Comparison of ENCODE assay signal across 8 cellular contexts in genomic region chr19:55253842-55254624, GRCh38. TPM values are rescaled to one million over a fixed set of nuclear protein-coding genes. Genes with fewer than 3 reads are reported as not detected.
A peak's percentile ranks its signal among the peaks of the same experiment; 100 is the strongest.
DNase-seq lines count a peak whose midpoint lies in the region; ATAC-seq and TF ChIP-seq lines count a peak whose summit lies in the region.

No MANE protein-coding gene starts in this region.

- H3K27me3 Mint-ChIP-seq in activated T-helper 17 cell treated with anti-CD3 and anti-CD28 coated beads, Interleukin-2, amount 50 U/mL, for 72 hours, result no peaks in the 10 kb centered on the region

- H3K36me3 Mint-ChIP-seq in activated T-helper 17 cell treated with anti-CD3 and anti-CD28 coated beads, Interleukin-2, amount 50 U/mL, for 72 hours (ENCODE audit: low read depth), result peaks cover 80% of the 10 kb centered on the region

- no peak overlapping the region for H4K91ac ChIP-seq in mesenchymal stem cell (ENCODE audit: low read length)

- TF ChIP-seq CTCF in GM12872 (IDR thresholded peaks at IDR 0.05; ENCODE audit: insufficient read depth, low read depth, low read length), result 0 out of 3 replicates have a peak, but pooled peaks have one; percentile 3
- no peak for TF ChIP-seq CTCF in HEK293 (tag by site-specific recombination; IDR thresholded peaks at IDR 0.05)
- TF ChIP-seq CTCF in transverse colon (IDR thresholded peaks at IDR 0.05), result no peak
- no peak for TF ChIP-seq CTCF in uterus (IDR thresholded peaks at IDR 0.05)

- TF ChIP-seq POLR2A in transverse colon (IDR thresholded peaks at IDR 0.05) (no peak), uterus (IDR thresholded peaks at IDR 0.05) (no peak)

- no peak overlapping the region for H2BK5ac ChIP-seq in mesenchymal stem cell (ENCODE audit: low read depth, low read length, poor library complexity, severe bottlenecking)

- H3K14ac ChIP-seq in mesenchymal stem cell (ENCODE audit: low read length in 2 of 2), result no peak overlapping the region

- no peak overlapping the region for H3K4me2 ChIP-seq in mesenchymal stem cell (ENCODE audit: low read length, poor library complexity, severe bottlenecking)

- H2BK15ac ChIP-seq in mesenchymal stem cell (ENCODE audit: low read depth, poor library complexity, severe bottlenecking), result no peak overlapping the region

- peaks cover 21% of the 10 kb centered on the region for H3K4me1 ChIP-seq in HEK293 (ENCODE audit: control insufficient read depth, insufficient read depth, low read length)
- H3K4me1 ChIP-seq in mesenchymal stem cell (ENCODE audit: control insufficient read depth, insufficient read depth, low read depth, low read length), result peaks cover 62% of the 10 kb centered on the region
- peaks cover 26 to 81% (median 34%) of the 10 kb centered on the region in 4 donors for H3K4me1 ChIP-seq in transverse colon
- peaks cover 0 to 5% of the 10 kb centered on the region in 2 donors for H3K4me1 ChIP-seq in uterus

- CTCF ChIA-PET in HEK293 (lab: Yijun Ruan, JAX), result interaction anchor here (0.9 to 1.3 kb wide), 3 partner anchors 18 to 47 kb away, joined by 3 to 6 read pairs (median 4); no protein-coding TSS in a partner anchor

- H2AFZ ChIP-seq in mesenchymal stem cell (ENCODE audit: low read depth, low read length), result no peak overlapping the region

- H3K9me3 ChIP-seq in HEK293 (ENCODE audit: control insufficient read depth, insufficient read depth, low read depth, low read length) (no peaks in the 10 kb centered on the region), mesenchymal stem cell (ENCODE audit: control insufficient read depth, low read length) (no peaks in the 10 kb centered on the region), transverse colon (no peaks in the 10 kb centered on the region), uterus (no peaks in the 10 kb centered on the region)

- H4K8ac ChIP-seq in mesenchymal stem cell (ENCODE audit: low read length), result no peak overlapping the region

- in situ Hi-C loops in transverse colon (cut with MboI; ENCODE audit: low pct_ligation_motif_present in 1 of 4, low pct_unique_long_range_greater_than_20kb in 1 of 4, low sequenced_read_pairs in 3 of 4), result no loop called here

- H3K27ac ChIP-seq in HEK293 (ENCODE audit: extremely low read depth, low read depth, low read length) (no peak overlapping the region), mesenchymal stem cell (ENCODE audit: low read length, poor library complexity, severe bottlenecking) (no peak overlapping the region), transverse colon (peak overlapping the region; percentile 73 to 87 (median 78)), uterus (peak overlapping the region in 1 of 2 donors; percentile 9)

- WGBS in mesenchymal stem cell, result 91% methylated on average over 23 of the region's 23 CpGs
- WGBS in transverse colon (ENCODE audit: low coverage in 1 of 2), 2 donors, result 70 to 78% methylated on average over 8 to 23 of the region's 23 CpGs

- no peak for TF ChIP-seq EP300 in transverse colon (IDR thresholded peaks at IDR 0.05; ENCODE audit: low read depth)

- POLR2A ChIA-PET in HEK293 (lab: Yijun Ruan, JAX), result no interaction called here

- H3K27me3 ChIP-seq in mesenchymal stem cell (ENCODE audit: control insufficient read depth in 1 of 2, insufficient read depth in 1 of 2, low read length in 2 of 2) (no peaks in the 10 kb centered on the region), transverse colon (no peaks in the 10 kb centered on the region), uterus (no peaks in the 10 kb centered on the region)

- no peak overlapping the region for H3K18ac ChIP-seq in mesenchymal stem cell (ENCODE audit: low read depth in 1 of 2, low read length in 2 of 2)

- H3K4me1 Mint-ChIP-seq in activated T-helper 17 cell treated with anti-CD3 and anti-CD28 coated beads, Interleukin-2, amount 50 U/mL, for 72 hours, result peaks cover 46% of the 10 kb centered on the region

- intact Hi-C loops in transverse colon (cut with DNase I; ENCODE audit: low total_unique reads), result no loop called here
- intact Hi-C loops in uterus (cut with DNase I; ENCODE audit: low total_unique reads), result no loop called here

- DNase-seq in NOMO-1 treated with dmso at 0.1 percent for 144 hours (lab: John Stamatoyannopoulos, UW; ENCODE audit: unreplicated experiment) (peak; percentile 83), mesenchymal stem cell (no peak), transverse colon (peak; percentile 69), HuH-7 (ENCODE audit: low spot score) (no peak), uterus (no peak)

- H3K36me3 ChIP-seq in HEK293 (ENCODE audit: control insufficient read depth in 2 of 2, insufficient read depth in 1 of 2, low read length in 2 of 2), result peaks cover 0 to 44% of the 10 kb centered on the region in 2 experiments; a peak in 2 of 3 replicates
- peaks cover 0 to 34% of the 10 kb centered on the region in 2 experiments for H3K36me3 ChIP-seq in mesenchymal stem cell (ENCODE audit: control insufficient read depth in 1 of 2, insufficient read depth in 2 of 2, low read depth in 1 of 2, low read length in 2 of 2)
- no peaks in the 10 kb centered on the region for H3K36me3 ChIP-seq in transverse colon
- no peaks in the 10 kb centered on the region for H3K36me3 ChIP-seq in uterus

- H3K4me3 Mint-ChIP-seq in activated T-helper 17 cell treated with anti-CD3 and anti-CD28 coated beads, Interleukin-2, amount 50 U/mL, for 72 hours, result peak overlapping the region; percentile 96

- peak; percentile 22 for ATAC-seq in activated T-helper 17 cell treated with anti-CD3 and anti-CD28 coated beads, Interleukin-2, amount 50 U/mL, for 72 hours (replicated peaks)

- H3K9me3 Mint-ChIP-seq in activated T-helper 17 cell treated with anti-CD3 and anti-CD28 coated beads, Interleukin-2, amount 50 U/mL, for 72 hours, result no peaks in the 10 kb centered on the region

- H2BK120ac ChIP-seq in mesenchymal stem cell (ENCODE audit: low read depth, low read length), result no peak overlapping the region

- peak overlapping the region; percentile 97 for H3K9ac ChIP-seq in mesenchymal stem cell (ENCODE audit: low read length)

- H3K4me3 ChIP-seq in HEK293 (ENCODE audit: low read depth, low read length) (no peak overlapping the region), mesenchymal stem cell (ENCODE audit: insufficient read depth in 1 of 2, low read depth in 1 of 2, low read length in 2 of 2) (peak overlapping the region in 1 of 2 experiments; percentile 53), transverse colon (peak overlapping the region in 3 of 4 donors; percentile 4 to 95 (median 10)), uterus (no peak overlapping the region)

- no peak overlapping the region for H3K4ac ChIP-seq in mesenchymal stem cell (ENCODE audit: low read depth in 1 of 2, low read length in 2 of 2)

- H3K27ac Mint-ChIP-seq in activated T-helper 17 cell treated with anti-CD3 and anti-CD28 coated beads, Interleukin-2, amount 50 U/mL, for 72 hours, result peak overlapping the region; percentile 98

- no peak overlapping the region for H3K23ac ChIP-seq in mesenchymal stem cell (ENCODE audit: low read length in 2 of 2)

- no peaks in the 10 kb centered on the region for H3K79me1 ChIP-seq in mesenchymal stem cell (replicated peaks; ENCODE audit: low read length, poor library complexity, severe bottlenecking)

- no peak overlapping the region for H2BK12ac ChIP-seq in mesenchymal stem cell (ENCODE audit: low read length in 2 of 2)

- H2AK5ac ChIP-seq in mesenchymal stem cell (ENCODE audit: low read length, severe bottlenecking), result no peak overlapping the region

TF ChIP-seq in HEK293, 187 proteins besides CTCF, POLR2A, EP300 and RAD21 (continues in another document):
- TF ChIP-seq BCL11A (tag by site-specific recombination; IDR thresholded peaks at IDR 0.05; ENCODE audit: low read depth), result no peak
- TF ChIP-seq GLI4 (tag by site-specific recombination; IDR thresholded peaks at IDR 0.05), result no peak

RNA-seq across cellular contexts. Expression of gene PPP6R1, which starts 4.8 kb away (rescaled TPM):
- total RNA-seq in activated T-helper 17 cell treated with anti-CD3 and anti-CD28 coated beads, Interleukin-2, amount 50 U/mL, for 72 hours, result 100 to 1,000 TPM; 156 to 319 TPM
- 37.2 TPM for polyA plus RNA-seq in mesenchymal stem cell (2013, experiment 1 of 2)
- polyA plus RNA-seq in mesenchymal stem cell (2013, experiment 2 of 2), result 37.7 TPM
- 10 to 100 TPM; 51.3 to 91.5 (median 60.7) TPM for total RNA-seq in transverse colon
- total RNA-seq in uterus, result 10 to 100 TPM in 2 of 4 donors, 1 to 10 TPM in 2; 5.6 to 70.4 (median 16.3) TPM

RNA-seq across cellular contexts. Expression of gene TMEM86B, which starts 25.5 kb away (rescaled TPM):
- total RNA-seq in activated T-helper 17 cell treated with anti-CD3 and anti-CD28 coated beads, Interleukin-2, amount 50 U/mL, for 72 hours, result 10 to 100 TPM in 1 of 2 donors, 1 to 10 TPM in 1; 8.5 to 11.3 TPM
- 1.2 TPM for polyA plus RNA-seq in mesenchymal stem cell (2013, experiment 1 of 2)
- polyA plus RNA-seq in mesenchymal stem cell (2013, experiment 2 of 2), result 0.90 TPM
- total RNA-seq in transverse colon, result 10 to 100 TPM in 1 of 4 donors, 1 to 10 TPM in 3; 2.0 to 40.8 (median 4.4) TPM
- 1 to 10 TPM in 3 of 4 donors, not detected in 1; 1.8 to 7.9 (median 2.4) TPM for total RNA-seq in uterus

RNA-seq across cellular contexts. Expression of gene HSPBP1, which starts 25.9 kb away (rescaled TPM):
- total RNA-seq in activated T-helper 17 cell treated with anti-CD3 and anti-CD28 coated beads, Interleukin-2, amount 50 U/mL, for 72 hours, result 10 to 100 TPM; 20.8 to 56.6 TPM
- polyA plus RNA-seq in mesenchymal stem cell (2013, experiment 1 of 2), result 21.2 TPM
- polyA plus RNA-seq in mesenchymal stem cell (2013, experiment 2 of 2), result 20.6 TPM
- total RNA-seq in transverse colon (10 to 100 TPM in 3 of 4 donors, 1 to 10 TPM in 1; 4.5 to 98.7 (median 27.0) TPM), uterus (10 to 100 TPM in 3 of 4 donors, 1 to 10 TPM in 1; 1.3 to 37.4 (median 25.6) TPM)

RNA-seq across cellular contexts. Expression of gene BRSK1, which starts 29.8 kb away (rescaled TPM):
- total RNA-seq in activated T-helper 17 cell treated with anti-CD3 and anti-CD28 coated beads, Interleukin-2, amount 50 U/mL, for 72 hours, result 10 to 100 TPM in 1 of 2 donors, 1 to 10 TPM in 1; 6.3 to 13.7 TPM
- polyA plus RNA-seq in mesenchymal stem cell (2013, experiment 1 of 2), result 7.4 TPM
- polyA plus RNA-seq in mesenchymal stem cell (2013, experiment 2 of 2), result 6.1 TPM
- 10 to 100 TPM in 1 of 4 donors, 1 to 10 TPM in 3; 1.4 to 17.6 (median 4.7) TPM for total RNA-seq in transverse colon
- total RNA-seq in uterus, result 10 to 100 TPM in 2 of 4 donors, 1 to 10 TPM in 1, not detected in 1; 4.1 to 17.1 (median 12.0) TPM

RNA-seq across cellular contexts. Expression of gene PTPRH, which starts 44.7 kb away (rescaled TPM):
- not detected for total RNA-seq in activated T-helper 17 cell treated with anti-CD3 and anti-CD28 coated beads, Interleukin-2, amount 50 U/mL, for 72 hours
- polyA plus RNA-seq in mesenchymal stem cell (2013, experiment 1 of 2), result 1.1 TPM
- polyA plus RNA-seq in mesenchymal stem cell (2013, experiment 2 of 2), result 1.0 TPM
- total RNA-seq in transverse colon, result 100 to 1,000 TPM in 2 of 4 donors, 10 to 100 TPM in 2; 31.2 to 176 (median 102) TPM
- total RNA-seq in uterus, result 1 to 10 TPM in 2 of 4 donors, under 1 TPM in 1, not detected in 1; 0.29 to 3.8 (median 3.2) TPM

Comparison
In these comparisons a context has a peak if more than half of its experiments do, and no peak if none do; other contexts are left out.
1. H3K27ac ChIP-seq: peak in transverse colon (4 of 4); none in HEK293 (single experiment) and mesenchymal stem cell (single experiment).
2. H3K4me3 ChIP-seq: peak in transverse colon (3 of 4); none in HEK293 (single experiment) and uterus (0 of 2).
3. DNase-seq: peak in NOMO-1 treated with dmso at 0.1 percent for 144 hours (single experiment) and transverse colon (single experiment); none in mesenchymal stem cell (single experiment), HuH-7 (single experiment) and uterus (0 of 2).